In genomic region chr3:9826815-9827574, GRCh38 we compare ENCODE assay signal across 10 cellular contexts. TPM values are rescaled to one million over a fixed set of nuclear protein-coding genes. Genes with fewer than 3 reads are reported as not detected.
DNase-seq lines count a peak whose midpoint lies in the region; ATAC-seq, FAIRE-seq and TF ChIP-seq lines count a peak whose summit lies in the region.
"Had no signal": no experiment of that assay in that cellular context is flagged by ENCODE, and none has a peak within 500 bp of the region (broad histone marks: within the 10 kb centered on the region; RNA-seq: fewer than 3 reads in every experiment).

No MANE protein-coding gene starts in this region.

- CTCF ChIA-PET in activated CD4-positive, alpha-beta T cell treated with anti-CD3 and anti-CD28 coated beads, Interleukin-2, amount 10 ng/mL, durations not matched to agents 7 days and 5 days (lab: Charles Lee), result interaction anchor here (0.5 to 1.4 kb wide), 10 partner anchors 9 to 855 kb away, joined by 3 to 7 read pairs (median 3); no protein-coding TSS in a partner anchor

- no peak overlapping the region for H3K4me3 Mint-ChIP-seq in activated CD4-positive, alpha-beta T cell treated with anti-CD3 and anti-CD28 coated beads, Interleukin-2, amount 10 ng/mL, durations not matched to agents 7 days and 5 days
- H3K4me3 Mint-ChIP-seq in endothelial cell (ENCODE audit: unreplicated experiment), result no peak overlapping the region
- H3K4me3 Mint-ChIP-seq in stimulated activated naive B cell treated with anti-CD40 and anti-IgM and Interleukin-4, amounts not matched to agents 10 μg/mL and 1 μg/mL and 100 μg/mL, for 72 hours, result no peak overlapping the region

- H3K36me3 Mint-ChIP-seq in activated CD4-positive, alpha-beta T cell treated with anti-CD3 and anti-CD28 coated beads, Interleukin-2, amount 10 ng/mL, durations not matched to agents 7 days and 5 days (ENCODE audit: low read depth), result peaks cover 6% of the 10 kb centered on the region
- H3K36me3 Mint-ChIP-seq in endothelial cell (ENCODE audit: low read depth, unreplicated experiment), result peaks cover 4% of the 10 kb centered on the region
- peaks cover 30 to 33% of the 10 kb centered on the region in 2 donors for H3K36me3 Mint-ChIP-seq in stimulated activated naive B cell treated with anti-CD40 and anti-IgM and Interleukin-4, amounts not matched to agents 10 μg/mL and 1 μg/mL and 100 μg/mL, for 72 hours

- no peak for FAIRE-seq in HTR-8/SVneo (lab: Jason Lieb, UNC)

- peak; percentile 52 to 68 for ATAC-seq in stimulated activated naive B cell treated with anti-CD40 and anti-IgM and Interleukin-4, amounts not matched to agents 10 μg/mL and 1 μg/mL and 100 μg/mL, for 72 hours (replicated peaks)
- no peak for ATAC-seq in GM21786 (IDR thresholded peaks at IDR 0.05; ENCODE audit: unreplicated experiment)

- no peak for TF ChIP-seq POLR2A in Peyer's patch (IDR thresholded peaks at IDR 0.05)

- peaks cover 12% of the 10 kb centered on the region for H3K4me1 Mint-ChIP-seq in activated CD4-positive, alpha-beta T cell treated with anti-CD3 and anti-CD28 coated beads, Interleukin-2, amount 10 ng/mL, durations not matched to agents 7 days and 5 days
- H3K4me1 Mint-ChIP-seq in endothelial cell (ENCODE audit: unreplicated experiment), result no peaks in the 10 kb centered on the region
- H3K4me1 Mint-ChIP-seq in stimulated activated naive B cell treated with anti-CD40 and anti-IgM and Interleukin-4, amounts not matched to agents 10 μg/mL and 1 μg/mL and 100 μg/mL, for 72 hours, result peaks cover 2 to 7% of the 10 kb centered on the region in 2 donors

- peak; percentile 47 for DNase-seq in activated CD4-positive, alpha-beta T cell treated with anti-CD3 and anti-CD28 coated beads, Interleukin-2, amount 10 ng/mL, durations not matched to agents 7 days and 5 days
- DNase-seq in activated CD4-positive, alpha-beta T cell treated with anti-CD3 and anti-CD28 coated beads for 1 hour, result no peak
- DNase-seq in Peyer's patch (peak in 1 of 3 donors; percentile 43), endothelial cell (ENCODE audit: low spot score) (peak; percentile 38), Ammon's horn (ENCODE audit: low spot score) (no peak), HTR-8/SVneo (ENCODE audit: insufficient read length, low spot score) (no peak)
- no peak for DNase-seq in stimulated activated naive B cell treated with anti-CD40 and anti-IgM and Interleukin-4, amounts not matched to agents 10 μg/mL and 1 μg/mL and 100 μg/mL, for 72 hours

- peak in 4 of 6 experiments; percentile 16 to 55 (median 48) for TF ChIP-seq CTCF in Peyer's patch (IDR thresholded peaks at IDR 0.05)
- TF ChIP-seq CTCF in endothelial cell (IDR thresholded peaks at IDR 0.05; ENCODE audit: unreplicated experiment), result peak; percentile 46

- POLR2A ChIA-PET in activated CD4-positive, alpha-beta T cell treated with anti-CD3 and anti-CD28 coated beads, Interleukin-2, amount 10 ng/mL, durations not matched to agents 7 days and 5 days (lab: Charles Lee), result no interaction called here

- H3K27ac ChIP-seq in Peyer's patch, result no peak overlapping the region

- H3K9me3 ChIP-seq in Peyer's patch, result no peaks in the 10 kb centered on the region

- no peak overlapping the region for H3K27ac Mint-ChIP-seq in activated CD4-positive, alpha-beta T cell treated with anti-CD3 and anti-CD28 coated beads, Interleukin-2, amount 10 ng/mL, durations not matched to agents 7 days and 5 days
- H3K27ac Mint-ChIP-seq in endothelial cell (ENCODE audit: unreplicated experiment), result no peak overlapping the region
- no peak overlapping the region for H3K27ac Mint-ChIP-seq in stimulated activated naive B cell treated with anti-CD40 and anti-IgM and Interleukin-4, amounts not matched to agents 10 μg/mL and 1 μg/mL and 100 μg/mL, for 72 hours

- H3K4me3 ChIP-seq in Peyer's patch, result no peak overlapping the region

- H3K9me3 Mint-ChIP-seq in activated CD4-positive, alpha-beta T cell treated with anti-CD3 and anti-CD28 coated beads, Interleukin-2, amount 10 ng/mL, durations not matched to agents 7 days and 5 days, result no peaks in the 10 kb centered on the region
- no peaks in the 10 kb centered on the region for H3K9me3 Mint-ChIP-seq in endothelial cell (ENCODE audit: unreplicated experiment)
- no peaks in the 10 kb centered on the region for H3K9me3 Mint-ChIP-seq in stimulated activated naive B cell treated with anti-CD40 and anti-IgM and Interleukin-4, amounts not matched to agents 10 μg/mL and 1 μg/mL and 100 μg/mL, for 72 hours

- no peaks in the 10 kb centered on the region for H3K27me3 ChIP-seq in Peyer's patch

- H3K27me3 Mint-ChIP-seq in activated CD4-positive, alpha-beta T cell treated with anti-CD3 and anti-CD28 coated beads, Interleukin-2, amount 10 ng/mL, durations not matched to agents 7 days and 5 days, result no peaks in the 10 kb centered on the region
- H3K27me3 Mint-ChIP-seq in endothelial cell (ENCODE audit: unreplicated experiment), result peaks cover 3% of the 10 kb centered on the region
- H3K27me3 Mint-ChIP-seq in stimulated activated naive B cell treated with anti-CD40 and anti-IgM and Interleukin-4, amounts not matched to agents 10 μg/mL and 1 μg/mL and 100 μg/mL, for 72 hours, result no peaks in the 10 kb centered on the region

- H3K36me3 ChIP-seq in Peyer's patch, result no peaks in the 10 kb centered on the region

- no peaks in the 10 kb centered on the region for H3K4me1 ChIP-seq in Peyer's patch

RNA-seq across cellular contexts. Expression of gene RPUSD3, which starts 16.8 kb away (rescaled TPM):
- total RNA-seq in activated CD4-positive, alpha-beta T cell treated with anti-CD3 and anti-CD28 coated beads, Interleukin-2, amount 10 ng/mL, durations not matched to agents 7 days and 5 days, result 10 to 100 TPM; 49.8 to 49.9 TPM
- total RNA-seq in Peyer's patch (10 to 100 TPM; 29.7 to 43.1 (median 38.5) TPM), endothelial cell (ENCODE audit: unreplicated experiment) (43.5 TPM)

RNA-seq across cellular contexts. Expression of gene TTLL3, which starts 16.9 kb away (rescaled TPM):
- total RNA-seq in activated CD4-positive, alpha-beta T cell treated with anti-CD3 and anti-CD28 coated beads, Interleukin-2, amount 10 ng/mL, durations not matched to agents 7 days and 5 days, result 10 to 100 TPM; 51.1 to 55.3 TPM
- total RNA-seq in Peyer's patch, result 100 to 1,000 TPM in 3 of 4 donors, 10 to 100 TPM in 1; 42.4 to 594 (median 143) TPM
- 34.4 TPM for total RNA-seq in endothelial cell (ENCODE audit: unreplicated experiment)

RNA-seq across cellular contexts. Expression of gene ARPC4, which starts 34.1 kb away (rescaled TPM):
- total RNA-seq in activated CD4-positive, alpha-beta T cell treated with anti-CD3 and anti-CD28 coated beads, Interleukin-2, amount 10 ng/mL, durations not matched to agents 7 days and 5 days, result 100 to 1,000 TPM; 258 to 299 TPM
- total RNA-seq in Peyer's patch, result 100 to 1,000 TPM; 111 to 165 (median 135) TPM
- total RNA-seq in endothelial cell (ENCODE audit: unreplicated experiment), result 203 TPM

RNA-seq across cellular contexts. Expression of gene TADA3, which starts 34.7 kb away (rescaled TPM):
- 10 to 100 TPM; 77.6 to 82.3 TPM for total RNA-seq in activated CD4-positive, alpha-beta T cell treated with anti-CD3 and anti-CD28 coated beads, Interleukin-2, amount 10 ng/mL, durations not matched to agents 7 days and 5 days
- total RNA-seq in Peyer's patch, result 10 to 100 TPM; 38.0 to 63.6 (median 55.7) TPM
- 35.4 TPM for total RNA-seq in endothelial cell (ENCODE audit: unreplicated experiment)

RNA-seq across cellular contexts. Expression of gene CIDEC, which starts 53.1 kb away (rescaled TPM):
- total RNA-seq in activated CD4-positive, alpha-beta T cell treated with anti-CD3 and anti-CD28 coated beads, Interleukin-2, amount 10 ng/mL, durations not matched to agents 7 days and 5 days, result not detected
- 100 to 1,000 TPM in 3 of 4 donors, 10 to 100 TPM in 1; 27.2 to 510 (median 253) TPM for total RNA-seq in Peyer's patch
- not detected for total RNA-seq in endothelial cell (ENCODE audit: unreplicated experiment)
- total RNA-seq: mononuclear cell, temporal lobe had no signal

Comparison
In these comparisons a context has a peak if more than half of its experiments do, and no peak if none do; other contexts are left out.
1. DNase-seq: peak in activated CD4-positive, alpha-beta T cell treated with anti-CD3 and anti-CD28 coated beads, Interleukin-2, amount 10 ng/mL, durations not matched to agents 7 days and 5 days (single experiment) and endothelial cell (single experiment); none in activated CD4-positive, alpha-beta T cell treated with anti-CD3 and anti-CD28 coated beads for 1 hour (single experiment), stimulated activated naive B cell treated with anti-CD40 and anti-IgM and Interleukin-4, amounts not matched to agents 10 μg/mL and 1 μg/mL and 100 μg/mL, for 72 hours (single experiment), Ammon's horn (single experiment) and HTR-8/SVneo (single experiment).